Comparison of ENCODE assay signal across 8 cellular contexts in genomic region chr15:41416162-41416741, GRCh38. TPM values are rescaled to one million over a fixed set of nuclear protein-coding genes. Genes with fewer than 3 reads are reported as not detected.
A peak's percentile ranks its signal among the peaks of the same experiment; 100 is the strongest.
DNase-seq lines count a peak whose midpoint lies in the region; ATAC-seq and TF ChIP-seq lines count a peak whose summit lies in the region.

No MANE protein-coding gene starts in this region.

- H2BK120ac ChIP-seq in IMR-90 (ENCODE audit: low read depth, low read length): no peak overlapping the region

- H3K4me1 ChIP-seq in IMR-90 (ENCODE audit: control insufficient read depth, insufficient read depth, low read length) (0 out of 2 replicates have a peak, but pooled peaks cover 5% of the 10 kb centered on the region), mononuclear cell (ENCODE audit: insufficient read depth, low read length) (peaks cover 28% of the 10 kb centered on the region)

- H3K4me2 ChIP-seq in IMR-90 (ENCODE audit: low read depth, low read length): peak overlapping the region; percentile 93

- no peaks in the 10 kb centered on the region for H3K36me3 ChIP-seq in IMR-90 (ENCODE audit: control insufficient read depth, insufficient read depth, low read length)

- POLR2A ChIA-PET in IMR-90 (lab: Charles Lee; ENCODE audit: unreplicated experiment): interaction anchor here (0.6 kb wide), 1 partner anchor 16 kb away, joined by 4 read pairs; no protein-coding TSS in a partner anchor

- H4K5ac ChIP-seq in IMR-90 (ENCODE audit: low read depth, low read length): peak overlapping the region; percentile 11; the same call in 1 of the 2 replicates

- peak overlapping the region; percentile 83 for H3K9ac ChIP-seq in IMR-90 (ENCODE audit: low read depth, low read length)

- peaks cover 38% of the 10 kb centered on the region for H4K20me1 ChIP-seq in IMR-90 (ENCODE audit: insufficient read depth, low read length)

- H2BK5ac ChIP-seq in IMR-90 (ENCODE audit: low read depth, low read length, poor library complexity, severe bottlenecking): peak overlapping the region; percentile 67

- no peak for TF ChIP-seq RAD21 in IMR-90 (IDR thresholded peaks at IDR 0.05; ENCODE audit: low read length)

- BruUV-seq in IMR-90 (replicated peaks; lab: Mats Ljungman, UMichigan): TSS peak; percentile 91

- H2AK5ac ChIP-seq in IMR-90 (ENCODE audit: low read depth, low read length): peak overlapping the region; percentile 63

- intact Hi-C loops in IMR-90 (cut with micrococcal nuclease): loop anchor here (10.0 kb wide), 1 partner anchor 181 kb away; the partner anchor contains the start of genes CHP1 and EXD1

- WGBS in IMR-90 (ENCODE audit: extremely low coverage in 2 of 2, insufficient read length in 1 of 2), 2 experiments: 46% methylated on average over 9 of the region's 19 CpGs; no CpG with 5 or more reads in 1 of the 2 experiments

- peak overlapping the region; percentile 95 for H3K4ac ChIP-seq in IMR-90 (ENCODE audit: low read depth, low read length)

- H3K79me1 ChIP-seq in IMR-90 (ENCODE audit: low read depth in 1 of 2, low read length in 2 of 2): peaks cover 19 to 37% of the 10 kb centered on the region in 2 experiments

- CTCF ChIA-PET in IMR-90 (lab: Yijun Ruan, JAX): no interaction called here

- peaks cover 10% of the 10 kb centered on the region for H3K9me1 ChIP-seq in IMR-90 (ENCODE audit: insufficient read depth, low read length)

- H2BK20ac ChIP-seq in IMR-90 (ENCODE audit: low read depth, low read length): no peak overlapping the region

- H4K91ac ChIP-seq in IMR-90 (ENCODE audit: insufficient read depth, low read depth, low read length): no peak overlapping the region; the same call in 1 of the 2 replicates

- H3K18ac ChIP-seq in IMR-90 (ENCODE audit: low read depth, low read length): no peak overlapping the region

- peak overlapping the region; percentile 97 for H2AFZ ChIP-seq in IMR-90 (replicated peaks; ENCODE audit: low read length, poor library complexity)

- TF ChIP-seq CTCF in IMR-90 (conservative IDR thresholded peaks at IDR 0.05; ENCODE audit: low read depth, low read length) (no peak), cardiac fibroblast (IDR thresholded peaks at IDR 0.05; ENCODE audit: low read depth, low read length) (no peak)

- peak overlapping the region; percentile 99 for H3K14ac ChIP-seq in IMR-90 (replicated peaks; ENCODE audit: low read depth, low read length)

- peak overlapping the region; percentile 99 for H3K23ac ChIP-seq in IMR-90 (ENCODE audit: low read depth, low read length)

- H3K27me3 ChIP-seq in IMR-90 (ENCODE audit: control insufficient read depth, insufficient read depth, low read length) (no peaks in the 10 kb centered on the region), mononuclear cell (ENCODE audit: insufficient read depth, low read length) (no peaks in the 10 kb centered on the region)

- H3K9me3 ChIP-seq in IMR-90 (ENCODE audit: control insufficient read depth, insufficient read depth, low read length) (no peaks in the 10 kb centered on the region), mononuclear cell (ENCODE audit: low read depth, low read length) (no peaks in the 10 kb centered on the region)

- peak overlapping the region; percentile 38 for H2AK9ac ChIP-seq in IMR-90 (replicated peaks; ENCODE audit: low read depth, low read length, poor library complexity)

- no peak for DNase-seq in IMR-90
- no peak for DNase-seq in cardiac fibroblast (ENCODE audit: low read depth in 2 of 2)
- no peak for DNase-seq in DMS153 treated with DMSO at 0.1 percent for 48 hours (lab: John Stamatoyannopoulos, UW; ENCODE audit: unreplicated experiment)
- no peak for DNase-seq in NCI-H2196 treated with DMSO at 0.1 percent for 48 hours (lab: John Stamatoyannopoulos, UW; ENCODE audit: unreplicated experiment)
- no peak for DNase-seq in islet precursor cell
- DNase-seq in superior temporal gyrus (ENCODE audit: extremely low spot score): no peak

- ATAC-seq in GM19455 (IDR thresholded peaks at IDR 0.05; ENCODE audit: unreplicated experiment) (peak; percentile 8), IMR-90 (ENCODE audit: low read depth) (peak; percentile 25)

- peak overlapping the region; percentile 75 for H3K56ac ChIP-seq in IMR-90 (ENCODE audit: extremely low read depth, insufficient read depth, low read length)

- H3K27ac ChIP-seq in IMR-90 (ENCODE audit: insufficient read depth, low read length): peak overlapping the region; percentile 88

- no peak for TF ChIP-seq POLR2A in IMR-90 (IDR thresholded peaks at IDR 0.05; ENCODE audit: low read depth, low read length)

- in situ Hi-C loops in IMR-90 (cut with MboI; ENCODE audit: low sequenced_read_pairs): no loop called here

- peak overlapping the region; percentile 38 to 91 for H4K8ac ChIP-seq in IMR-90 (ENCODE audit: low read depth in 2 of 2, low read length in 2 of 2)

- no peak overlapping the region for H2BK15ac ChIP-seq in IMR-90 (ENCODE audit: low read depth, low read length)

- H3K4me3 ChIP-seq in IMR-90 (ENCODE audit: insufficient read depth, low read depth, low read length): peak overlapping the region; percentile 95
- peak overlapping the region; percentile 78 to 84 for H3K4me3 ChIP-seq in cardiac fibroblast (replicated peaks in 1 of 2; ENCODE audit: low read depth in 2 of 2, low read length in 2 of 2)
- peak overlapping the region; percentile 95 for H3K4me3 ChIP-seq in mononuclear cell (ENCODE audit: low read length)

- dilution Hi-C loops in IMR-90 (cut with HindIII; ENCODE audit: low sequenced_read_pairs, unreplicated experiment): no loop called here

TF ChIP-seq in IMR-90, 13 proteins besides CTCF, POLR2A, EP300 and RAD21:
- TF ChIP-seq FOS (IDR thresholded peaks at IDR 0.05; ENCODE audit: low read depth, low read length) (no peak), ELK1 (IDR thresholded peaks at IDR 0.05; ENCODE audit: borderline replicate concordance, low read depth, low read length) (no peak), MXI1 (IDR thresholded peaks at IDR 0.05; ENCODE audit: borderline replicate concordance, low read depth, low read length) (no peak), BHLHE40 (IDR thresholded peaks at IDR 0.05; ENCODE audit: low read depth, low read length) (no peak), USF2 (IDR thresholded peaks at IDR 0.05; ENCODE audit: low read depth, low read length) (no peak), CHD1 (IDR thresholded peaks at IDR 0.05; ENCODE audit: low read depth, low read length) (no peak), MAZ (IDR thresholded peaks at IDR 0.05; ENCODE audit: borderline replicate concordance, low read depth, low read length) (no peak), RCOR1 (IDR thresholded peaks at IDR 0.05; ENCODE audit: insufficient replicate concordance, low read length) (no peak), MAFK (IDR thresholded peaks at IDR 0.05; ENCODE audit: low read depth, low read length) (no peak), SMC3 (IDR thresholded peaks at IDR 0.05; ENCODE audit: low read depth, low read length) (no peak)

RNA-seq across cellular contexts. Expression of gene RTF1, which starts 0.6 kb away (rescaled TPM):
- total RNA-seq in IMR-90 (2012; rRNA removed) (15.1 and 17.8 TPM in 2 replicates), mononuclear cell (40.5 TPM)
- 21.7 and 24.3 TPM in 2 replicates for polyA plus RNA-seq in IMR-90 (2012; rRNA removed)
- 10.7 and 17.1 TPM in 2 replicates for polyA plus RNA-seq in IMR-90 (2012; cell fraction: cytosol; rRNA removed)
- 6.5 and 32.5 TPM in 2 replicates for polyA plus RNA-seq in IMR-90 (2012; cell fraction: nucleus; rRNA removed; ENCODE audit: low replicate concordance)

RNA-seq across cellular contexts. Expression of gene NDUFAF1, which starts 14.0 kb away (rescaled TPM):
- 16.8 and 28.3 TPM in 2 replicates for total RNA-seq in IMR-90 (2012; rRNA removed)
- 13.4 and 14.6 TPM in 2 replicates for polyA plus RNA-seq in IMR-90 (2012; rRNA removed)
- polyA plus RNA-seq in IMR-90 (2012; cell fraction: cytosol; rRNA removed): 4.9 and 6.7 TPM in 2 replicates
- polyA plus RNA-seq in IMR-90 (2012; cell fraction: nucleus; rRNA removed; ENCODE audit: low replicate concordance): 1.6 and 8.6 TPM in 2 replicates
- 4.8 TPM for total RNA-seq in mononuclear cell
